13 cellular contexts compared by ENCODE assay signal in genomic region chr17:2940352-2940751, GRCh38.
A peak's percentile ranks its signal among the peaks of the same experiment; 100 is the strongest.
DNase-seq lines count a peak whose midpoint lies in the region; ATAC-seq, FAIRE-seq and TF ChIP-seq lines count a peak whose summit lies in the region.
"Had no signal": no experiment of that assay in that cellular context is flagged by ENCODE, and none has a peak within 500 bp of the region (broad histone marks: within the 10 kb centered on the region; RNA-seq: fewer than 3 reads in every experiment).

No MANE protein-coding gene starts in this region.

- POLR2A ChIA-PET in HepG2 (lab: Yijun Ruan, JAX), result no interaction called here
- POLR2A ChIA-PET in HEK293T (lab: Yijun Ruan, JAX), result no interaction called here

- H3K4me3 ChIP-seq in HepG2 (replicated peaks in 1 of 3; ENCODE audit: insufficient read depth in 1 of 3, low read depth in 2 of 3, low read length in 3 of 3) (peak overlapping the region; percentile 36 to 68 (median 37); a peak in 4 of 6 replicates), gastrocnemius medialis (no peak overlapping the region), MM.1S (ENCODE audit: low read length) (no peak overlapping the region)
- H3K4me3 ChIP-seq: ascending aorta, esophagus muscularis mucosa had no signal

- H3K4me1 Mint-ChIP-seq in mesothelial cell of epicardium, result peaks cover 5% of the 10 kb centered on the region

- no peaks in the 10 kb centered on the region for H3K27me3 ChIP-seq in HepG2 (ENCODE audit: control insufficient read depth in 1 of 2, insufficient read depth in 2 of 2, low read length in 2 of 2)
- peaks cover 0 to 6% (median 0%) of the 10 kb centered on the region in 3 donors for H3K27me3 ChIP-seq in gastrocnemius medialis
- peaks cover 57% of the 10 kb centered on the region for H3K27me3 ChIP-seq in MM.1S (replicated peaks; ENCODE audit: insufficient read depth, low read length)
- H3K27me3 ChIP-seq: ascending aorta, esophagus muscularis mucosa had no signal

- no peaks in the 10 kb centered on the region for H3K27me3 Mint-ChIP-seq in mesothelial cell of epicardium (ENCODE audit: low read depth)

- FAIRE-seq in HepG2 (lab: Jason Lieb, UNC), result no peak

- H3K36me3 ChIP-seq in HepG2 (replicated peaks in 1 of 2; ENCODE audit: control insufficient read depth in 1 of 2, insufficient read depth in 2 of 2, low read length in 2 of 2), result no peaks in the 10 kb centered on the region
- H3K36me3 ChIP-seq in gastrocnemius medialis, result no peaks in the 10 kb centered on the region
- no peaks in the 10 kb centered on the region for H3K36me3 ChIP-seq in MM.1S (replicated peaks; ENCODE audit: insufficient read depth, low read length)
- H3K36me3 ChIP-seq: ascending aorta, esophagus muscularis mucosa had no signal

- ATAC-seq in HepG2 (peak; percentile 87), gastrocnemius medialis (peak; percentile 54 to 68)
- ATAC-seq: CD8-positive, alpha-beta T cell had no signal

- DNase-seq in NCI-H1092 treated with DMSO at 0.1 percent for 48 hours (lab: John Stamatoyannopoulos, UW), result peak; percentile 26
- DNase-seq in fibroblast of gingiva (ENCODE audit: low read depth), result peak; percentile 23
- no peak for DNase-seq in HepG2 (ENCODE audit: low spot score)
- DNase-seq in gastrocnemius medialis, result peak in 1 of 2 donors; percentile 37
- DNase-seq in HEK293T (ENCODE audit: extremely low spot score), result no peak
- no peak for DNase-seq in posterior vena cava (ENCODE audit: low spot score)
- no peak for DNase-seq in MM.1S
- no peak for DNase-seq in mesothelial cell of epicardium (ENCODE audit: low spot score in 2 of 2, unreplicated experiment in 2 of 2)
- DNase-seq: CD8-positive, alpha-beta T cell; IMR-90; NCI-H187 treated with DMSO at 0.1 percent for 48 hours had no signal

- no peaks in the 10 kb centered on the region for H3K9me3 Mint-ChIP-seq in mesothelial cell of epicardium
- H3K9me3 Mint-ChIP-seq: CD8-positive, alpha-beta T cell had no signal

- WGBS in HepG2 (ENCODE audit: low lambda C conversion rate), result 40% methylated on average over 1 of the region's 15 CpGs

- no TSS peak for BruUV-seq in HepG2 (replicated peaks; lab: Mats Ljungman, UMichigan)

- no peaks in the 10 kb centered on the region for H3K9me2 ChIP-seq in MM.1S (replicated peaks; ENCODE audit: insufficient read depth, low read length)

- TF ChIP-seq EP300 in HepG2 (IDR thresholded peaks at IDR 0.05; ENCODE audit: low read depth in 2 of 2, low read length in 2 of 2), result no peak
- TF ChIP-seq EP300 in HepG2 (CRISPR knock-in tag; IDR thresholded peaks at IDR 0.05; ENCODE audit: borderline replicate concordance), result no peak

- H2AFZ ChIP-seq in HepG2 (ENCODE audit: low read length) (no peak overlapping the region), MM.1S (ENCODE audit: low read length) (no peak overlapping the region)

- intact Hi-C loops in HepG2 (cut with micrococcal nuclease; ENCODE audit: unreplicated experiment) (no loop called here), gastrocnemius medialis (cut with DNase I; ENCODE audit: low total_unique reads) (no loop called here), posterior vena cava (cut with DNase I) (no loop called here)

- H3K27ac Mint-ChIP-seq in mesothelial cell of epicardium, result no peak overlapping the region
- H3K27ac Mint-ChIP-seq: CD8-positive, alpha-beta T cell had no signal

- H3K4me1 ChIP-seq in HepG2 (ENCODE audit: insufficient read depth, low read length) (peaks cover 15% of the 10 kb centered on the region), gastrocnemius medialis (no peaks in the 10 kb centered on the region), MM.1S (ENCODE audit: low read length) (no peaks in the 10 kb centered on the region)

- H3K9me3 ChIP-seq in HepG2 (ENCODE audit: low read length) (no peaks in the 10 kb centered on the region), gastrocnemius medialis (no peaks in the 10 kb centered on the region), MM.1S (replicated peaks; ENCODE audit: insufficient read depth, low read length) (no peaks in the 10 kb centered on the region)
- H3K9me3 ChIP-seq: ascending aorta, esophagus muscularis mucosa had no signal

- TF ChIP-seq CTCF in HepG2 (CRISPR knock-in tag; IDR thresholded peaks at IDR 0.05), result no peak
- TF ChIP-seq CTCF in gastrocnemius medialis (IDR thresholded peaks at IDR 0.05 in 4 of 5, conservative IDR thresholded peaks at IDR 0.05 in 1 of 5), result no peak
- no peak for TF ChIP-seq CTCF in MM.1S (IDR thresholded peaks at IDR 0.05; ENCODE audit: low read length)
- TF ChIP-seq CTCF in mesothelial cell of epicardium (IDR thresholded peaks at IDR 0.05; ENCODE audit: unreplicated experiment), result no peak

- H3K79me2 ChIP-seq in HepG2 (ENCODE audit: insufficient read depth, low read length), result no peaks in the 10 kb centered on the region
- H3K79me2 ChIP-seq in MM.1S (ENCODE audit: low read length), result no peaks in the 10 kb centered on the region

- H3F3A ChIP-seq in MM.1S (ENCODE audit: insufficient read depth, low read length), result no peaks in the 10 kb centered on the region

- H4K20me1 ChIP-seq in HepG2 (ENCODE audit: insufficient read depth, low read length), result no peaks in the 10 kb centered on the region
- H4K20me1 ChIP-seq in MM.1S (ENCODE audit: insufficient read depth, low read length), result no peaks in the 10 kb centered on the region

- H3K9ac ChIP-seq in HepG2 (ENCODE audit: insufficient read depth, low read depth, low read length), result peak overlapping the region; percentile 49; the same call in 1 of the 2 replicates
- H3K9ac ChIP-seq in MM.1S (ENCODE audit: low read length), result no peak overlapping the region

- H3K27ac ChIP-seq in HepG2 (ENCODE audit: extremely low read length, insufficient read depth, low read length), result no peak overlapping the region
- no peak overlapping the region for H3K27ac ChIP-seq in gastrocnemius medialis
- H3K27ac ChIP-seq in MM.1S (ENCODE audit: low read length), result no peak overlapping the region
- H3K27ac ChIP-seq: ascending aorta had no signal

- in situ Hi-C loops in HepG2 (cut with HindIII; ENCODE audit: extremely low pct_ligation_motif_present, low pct_unique_long_range_greater_than_20kb), result no loop called here
- in situ Hi-C loops in gastrocnemius medialis (cut with MboI; ENCODE audit: low sequenced_read_pairs in 4 of 4), result no loop called here

- H3K4me2 ChIP-seq in HepG2 (ENCODE audit: low read depth, low read length) (peak overlapping the region; percentile 67), MM.1S (ENCODE audit: low read depth, low read length) (no peak overlapping the region)

- TF ChIP-seq POLR2A in HepG2 (IDR thresholded peaks at IDR 0.05; ENCODE audit: insufficient read depth in 1 of 2, low read depth in 2 of 2, low read length in 2 of 2) (no peak), gastrocnemius medialis (IDR thresholded peaks at IDR 0.05) (no peak)

- no peak for TF ChIP-seq RAD21 in HepG2 (CRISPR knock-in tag; IDR thresholded peaks at IDR 0.05)

- H3K36me3 Mint-ChIP-seq in mesothelial cell of epicardium, result no peaks in the 10 kb centered on the region
- H3K36me3 Mint-ChIP-seq: CD8-positive, alpha-beta T cell had no signal

- no peak overlapping the region for H3K4me3 Mint-ChIP-seq in mesothelial cell of epicardium
- H3K4me3 Mint-ChIP-seq: CD8-positive, alpha-beta T cell had no signal

- CTCF ChIA-PET in HepG2 (lab: Yijun Ruan, JAX; ENCODE audit: low intra/inter-chr PET ratio, low total read pairs), result no interaction called here
- CTCF ChIA-PET in HEK293T (lab: Yijun Ruan, JAX), result no interaction called here

TF ChIP-seq in HepG2, 621 proteins besides CTCF, POLR2A, EP300 and RAD21 (continues in another document):
- TF ChIP-seq RFX3 (CRISPR knock-in tag; IDR thresholded peaks at IDR 0.05), result peak; percentile 36; the same call in 1 of the 2 replicates
- TF ChIP-seq KAT8 (CRISPR knock-in tag; IDR thresholded peaks at IDR 0.05), result 0 out of 2 replicates have a peak, but pooled peaks have one; percentile 22
- TF ChIP-seq GABPB1 (CRISPR knock-in tag; IDR thresholded peaks at IDR 0.05), result peak; percentile 58; the same call in 1 of the 2 replicates
- TF ChIP-seq, protein P1, sequence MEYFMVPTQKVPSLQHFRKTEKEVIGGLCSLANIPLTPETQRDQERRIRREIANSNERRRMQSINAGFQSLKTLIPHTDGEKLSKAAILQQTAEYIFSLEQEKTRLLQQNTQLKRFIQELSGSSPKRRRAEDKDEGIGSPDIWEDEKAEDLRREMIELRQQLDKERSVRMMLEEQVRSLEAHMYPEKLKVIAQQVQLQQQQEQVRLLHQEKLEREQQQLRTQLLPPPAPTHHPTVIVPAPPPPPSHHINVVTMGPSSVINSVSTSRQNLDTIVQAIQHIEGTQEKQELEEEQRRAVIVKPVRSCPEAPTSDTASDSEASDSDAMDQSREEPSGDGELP (IDR thresholded peaks at IDR 0.05; ENCODE audit: borderline replicate concordance, low read depth), result peak; percentile 46; the same call in 1 of the 2 replicates

TF ChIP-seq in HEK293T, 16 proteins besides CTCF, POLR2A, EP300 and RAD21:
- TF ChIP-seq BHLHE40 (IDR thresholded peaks at IDR 0.05; ENCODE audit: borderline replicate concordance) (no peak), FOXM1 (IDR thresholded peaks at IDR 0.05; ENCODE audit: borderline replicate concordance) (no peak), L3MBTL2 (conservative IDR thresholded peaks at IDR 0.05) (no peak), ARNT (IDR thresholded peaks at IDR 0.05) (no peak), CTBP1 (IDR thresholded peaks at IDR 0.05; ENCODE audit: borderline replicate concordance) (no peak), SUZ12 (IDR thresholded peaks at IDR 0.05) (no peak), FOXK2 (IDR thresholded peaks at IDR 0.05) (no peak), NFRKB (IDR thresholded peaks at IDR 0.05) (no peak), HDGF (IDR thresholded peaks at IDR 0.05; ENCODE audit: borderline replicate concordance) (no peak)

Comparison
In these comparisons a context has a peak if more than half of its experiments do, and no peak if none do; other contexts are left out.
1. DNase-seq: peak in NCI-H1092 treated with DMSO at 0.1 percent for 48 hours (single experiment) and fibroblast of gingiva (single experiment); none in HepG2 (single experiment), HEK293T (single experiment), posterior vena cava (single experiment), MM.1S (single experiment) and mesothelial cell of epicardium (0 of 2).
2. H3K4me3 ChIP-seq: peak in HepG2 (3 of 3); none in gastrocnemius medialis (0 of 4) and MM.1S (single experiment).